16 cellular contexts compared by ENCODE assay signal in the genomic region with DNA sequence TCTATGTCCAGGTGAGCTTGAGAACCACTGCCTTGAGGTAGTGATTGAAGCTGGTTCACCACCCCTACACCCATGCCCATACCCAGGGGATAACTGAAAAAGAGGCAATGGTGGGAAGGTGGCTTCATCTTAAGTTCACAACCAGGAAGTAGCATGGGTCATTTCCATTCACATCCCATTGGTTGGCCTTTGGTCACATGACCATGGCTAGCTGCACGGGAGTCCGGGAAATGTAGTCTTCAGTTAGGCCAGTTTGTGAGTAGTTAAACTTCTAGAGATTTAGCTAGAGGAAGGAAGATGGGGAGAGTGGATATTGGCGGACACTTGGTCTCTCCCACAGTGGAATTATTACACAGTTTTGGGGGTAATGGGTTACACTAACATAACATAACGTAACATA.
DNase-seq lines count a peak whose midpoint lies in the region; ATAC-seq, FAIRE-seq and TF ChIP-seq lines count a peak whose summit lies in the region.
"Had no signal": no experiment of that assay in that cellular context is flagged by ENCODE, and none has a peak within 500 bp of the region (broad histone marks: within the 10 kb centered on the region; RNA-seq: fewer than 3 reads in every experiment).

No MANE protein-coding gene starts in this region.

- no peaks in the 10 kb centered on the region for H3K9me3 Mint-ChIP-seq in activated naive CD8-positive, alpha-beta T cell (ENCODE audit: low read depth)
- H3K9me3 Mint-ChIP-seq: activated naive CD4-positive, alpha-beta T cell treated with anti-CD3 and anti-CD28 coated beads, Interleukin-2, amount 50 U/mL, for 72 hours; dendritic cell treated with granulocyte-macrophage colony-stimulating factor and Interleukin-4, amounts not matched to agents 40 ng/mL and 50 ng/mL, for 4 days had no signal

- no peak for TF ChIP-seq EP300 in A549 (IDR thresholded peaks at IDR 0.05)

- no peak for ATAC-seq in A549

- H3K4me2 ChIP-seq in A549 (no peak overlapping the region), OCI-LY3 (ENCODE audit: low read length) (peak overlapping the region; percentile 87)

- no peak overlapping the region for H2AFZ ChIP-seq in OCI-LY3 (ENCODE audit: low read depth, low read length)

- no peaks in the 10 kb centered on the region for H3K36me3 ChIP-seq in OCI-LY3 (replicated peaks; ENCODE audit: low read depth, low read length)

- H3K4me3 ChIP-seq in A549: no peak overlapping the region
- H3K4me3 ChIP-seq in OCI-LY3 (ENCODE audit: low read length): no peak overlapping the region

- H3K4me1 ChIP-seq in A549: no peaks in the 10 kb centered on the region
- peaks cover 27% of the 10 kb centered on the region for H3K4me1 ChIP-seq in OCI-LY3 (ENCODE audit: low read length)

- H3K4me1 Mint-ChIP-seq in activated naive CD8-positive, alpha-beta T cell (ENCODE audit: low read depth): peaks cover 26% of the 10 kb centered on the region

- no peak for FAIRE-seq in A549 (lab: Jason Lieb, UNC)

- DNase-seq in A549 (ENCODE audit: low read depth in 1 of 2, low spot score in 1 of 2) (peak in 1 of 2 experiments; percentile 35), Caki2 (ENCODE audit: low read depth) (peak; percentile 14), cerebellar nuclear complex (lab: John Stamatoyannopoulos, UW) (no peak), hepatic stellate cell (ENCODE audit: low spot score) (no peak), NCI-H69 (lab: John Stamatoyannopoulos, UW) (no peak), dermis blood vessel endothelial cell (no peak)
- DNase-seq: Calu3; H7; KBM-7; NCI-H1417; NCI-H2171 treated with DMSO at 0.1 percent for 48 hours; stimulated activated CD4-positive, alpha-beta T cell treated with anti-CD3 and anti-CD28 coated beads, Interleukin-4, amount 100 ng/mL, for 1 hour had no signal

- 67% methylated on average over 4 of the region's 4 CpGs for WGBS in A549 (ENCODE audit: missing lambda C conversion rate)

- H3K27me3 ChIP-seq in OCI-LY3 (ENCODE audit: low read depth, low read length): peaks cover 32% of the 10 kb centered on the region

- no peak overlapping the region for H3K27ac ChIP-seq in A549
- no peak overlapping the region for H3K27ac ChIP-seq in OCI-LY3 (ENCODE audit: low read length)

- H3K9ac ChIP-seq in OCI-LY3 (ENCODE audit: low read length): no peak overlapping the region

- TF ChIP-seq POLR2A in A549 (IDR thresholded peaks at IDR 0.05; ENCODE audit: low read length): no peak

- H3K4me3 Mint-ChIP-seq in activated naive CD8-positive, alpha-beta T cell: no peak overlapping the region
- H3K4me3 Mint-ChIP-seq: dendritic cell treated with granulocyte-macrophage colony-stimulating factor and Interleukin-4, amounts not matched to agents 40 ng/mL and 50 ng/mL, for 4 days had no signal

- H3K27me3 Mint-ChIP-seq in activated naive CD8-positive, alpha-beta T cell: no peaks in the 10 kb centered on the region

- CTCF ChIA-PET in A549 (lab: Yijun Ruan, JAX): interaction anchor here (0.6 to 7.3 kb wide), 10 partner anchors 8 to 936 kb away, joined by 3 to 128 read pairs (median 6); no protein-coding TSS in a partner anchor

- POLR2A ChIA-PET in A549 (lab: Yijun Ruan, JAX): no interaction called here

- no peaks in the 10 kb centered on the region for H3K36me3 Mint-ChIP-seq in activated naive CD8-positive, alpha-beta T cell
- H3K36me3 Mint-ChIP-seq: activated naive CD4-positive, alpha-beta T cell treated with anti-CD3 and anti-CD28 coated beads, Interleukin-2, amount 50 U/mL, for 72 hours had no signal

- TF ChIP-seq CTCF in A549 (IDR thresholded peaks at IDR 0.05) (no peak), OCI-LY3 (IDR thresholded peaks at IDR 0.05; ENCODE audit: low read depth, low read length) (no peak)

- in situ Hi-C loops in Caki2 (cut with HindIII; ENCODE audit: low pct_unique_long_range_greater_than_20kb, low sequenced_read_pairs): no loop called here

- H3K9me3 ChIP-seq in A549 (no peaks in the 10 kb centered on the region), OCI-LY3 (ENCODE audit: insufficient read depth, low read length) (no peaks in the 10 kb centered on the region)

- H3K27ac Mint-ChIP-seq in activated naive CD8-positive, alpha-beta T cell: peak overlapping the region; percentile 89
- H3K27ac Mint-ChIP-seq: dendritic cell treated with granulocyte-macrophage colony-stimulating factor and Interleukin-4, amounts not matched to agents 40 ng/mL and 50 ng/mL, for 4 days had no signal

- TF ChIP-seq RAD21 in A549 (conservative IDR thresholded peaks at IDR 0.05 in 1 of 2, IDR thresholded peaks at IDR 0.05 in 1 of 2): no peak

- no peaks in the 10 kb centered on the region for H3K79me2 ChIP-seq in OCI-LY3 (ENCODE audit: low read length)

- no peaks in the 10 kb centered on the region for H4K20me1 ChIP-seq in OCI-LY3 (ENCODE audit: insufficient read depth, low read length)

TF ChIP-seq in A549, 52 proteins besides CTCF, POLR2A, EP300 and RAD21:
- TF ChIP-seq, protein P1, sequence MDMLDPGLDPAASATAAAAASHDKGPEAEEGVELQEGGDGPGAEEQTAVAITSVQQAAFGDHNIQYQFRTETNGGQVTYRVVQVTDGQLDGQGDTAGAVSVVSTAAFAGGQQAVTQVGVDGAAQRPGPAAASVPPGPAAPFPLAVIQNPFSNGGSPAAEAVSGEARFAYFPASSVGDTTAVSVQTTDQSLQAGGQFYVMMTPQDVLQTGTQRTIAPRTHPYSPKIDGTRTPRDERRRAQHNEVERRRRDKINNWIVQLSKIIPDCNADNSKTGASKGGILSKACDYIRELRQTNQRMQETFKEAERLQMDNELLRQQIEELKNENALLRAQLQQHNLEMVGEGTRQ (IDR thresholded peaks at IDR 0.05): peak; percentile 30; the same call in 1 of the 2 replicates
- TF ChIP-seq EHMT2 (IDR thresholded peaks at IDR 0.05; ENCODE audit: low read depth) (no peak), ESRRA (IDR thresholded peaks at IDR 0.05; ENCODE audit: borderline replicate concordance, low read length) (no peak)
TF ChIP-seq in A549: peak in this region for 1.
